10 cellular contexts compared by ENCODE assay signal in genomic region chr3:195802261-195802701, GRCh38. TPM values are rescaled to one million over a fixed set of nuclear protein-coding genes. Genes with fewer than 3 reads are reported as not detected.
A peak's percentile ranks its signal among the peaks of the same experiment; 100 is the strongest.
DNase-seq lines count a peak whose midpoint lies in the region; ATAC-seq and TF ChIP-seq lines count a peak whose summit lies in the region.
"Had no signal": no experiment of that assay in that cellular context is flagged by ENCODE, and none has a peak within 500 bp of the region (broad histone marks: within the 10 kb centered on the region; RNA-seq: fewer than 3 reads in every experiment).

No MANE protein-coding gene starts in this region.

- ATAC-seq in T-helper 17 cell = peak; percentile 93
- ATAC-seq in GM21360 (IDR thresholded peaks at IDR 0.05; ENCODE audit: unreplicated experiment) = no peak
- no peak for ATAC-seq in GM19452 (IDR thresholded peaks at IDR 0.05; ENCODE audit: unreplicated experiment)
- no peak for ATAC-seq in GM18498 (IDR thresholded peaks at IDR 0.05; ENCODE audit: unreplicated experiment)

- no peaks in the 10 kb centered on the region for H3K36me3 ChIP-seq in endodermal cell (ENCODE audit: control insufficient read depth, insufficient read depth, low read length)

- H3K27ac Mint-ChIP-seq in T-helper 17 cell = peak overlapping the region; percentile 60
- H3K27ac Mint-ChIP-seq in endodermal cell = no peak overlapping the region

- H3K9me3 ChIP-seq in T-helper 17 cell (ENCODE audit: control insufficient read depth, low read length, poor library complexity, severe bottlenecking) (no peaks in the 10 kb centered on the region), endodermal cell (ENCODE audit: control insufficient read depth, low read length) (no peaks in the 10 kb centered on the region)

- H3K27me3 Mint-ChIP-seq in T-helper 17 cell (peaks cover 11% of the 10 kb centered on the region), endodermal cell (ENCODE audit: insufficient read depth) (peaks cover 9% of the 10 kb centered on the region)

- H3K36me3 Mint-ChIP-seq in T-helper 17 cell (ENCODE audit: low read depth) = no peaks in the 10 kb centered on the region
- H3K36me3 Mint-ChIP-seq in endodermal cell (ENCODE audit: low read depth) = no peaks in the 10 kb centered on the region

- WGBS in endodermal cell (ENCODE audit: insufficient coverage in 1 of 2, insufficient read length in 1 of 2), 2 experiments = 86 to 88% methylated on average over 12 to 15 of the region's 15 CpGs

- no peaks in the 10 kb centered on the region for H3K9me3 Mint-ChIP-seq in endodermal cell

- no peak overlapping the region for H3K4me3 ChIP-seq in endodermal cell (ENCODE audit: low read length)

- no peaks in the 10 kb centered on the region for H3K27me3 ChIP-seq in endodermal cell (ENCODE audit: control insufficient read depth, insufficient read depth, low read length, poor library complexity, severe bottlenecking)

- in situ Hi-C loops in GM13976 (cut with MboI; ENCODE audit: low sequenced_read_pairs, unreplicated experiment) = no loop called here

- no peak overlapping the region for H3K9ac ChIP-seq in endodermal cell (ENCODE audit: extremely low read depth, low read length, poor library complexity, severe bottlenecking)
- H3K9ac ChIP-seq: parathyroid adenoma had no signal

- H3K4me3 Mint-ChIP-seq in T-helper 17 cell (peak overlapping the region; percentile 61), endodermal cell (no peak overlapping the region)

- H3K27ac ChIP-seq in endodermal cell (ENCODE audit: low read depth, low read length) = no peak overlapping the region
- H3K27ac ChIP-seq: parathyroid adenoma had no signal

- no peak for TF ChIP-seq CTCF in GM13976 (IDR thresholded peaks at IDR 0.05; ENCODE audit: borderline replicate concordance, control extremely low read depth, extremely low read depth, insufficient read depth, missing control alignments)
- no peak for TF ChIP-seq CTCF in endodermal cell (conservative IDR thresholded peaks at IDR 0.05)

- H3K4me1 Mint-ChIP-seq in T-helper 17 cell = peaks cover 46% of the 10 kb centered on the region
- peaks cover 35% of the 10 kb centered on the region for H3K4me1 Mint-ChIP-seq in endodermal cell

- DNase-seq in GM13976 (ENCODE audit: low spot score) = peak; percentile 54
- peak in 1 of 3 donors; percentile 27 for DNase-seq in T-helper 17 cell
- DNase-seq in endodermal cell = peak; percentile 56
- DNase-seq in stimulated activated CD8-positive, alpha-beta memory T cell treated with anti-CD3 and anti-CD28 coated beads, Interleukin-4, amount 100 ng/mL, for 48 hours = peak; percentile 37
- DNase-seq: cortex of kidney, foreskin melanocyte had no signal

- no peaks in the 10 kb centered on the region for H3K4me1 ChIP-seq in endodermal cell (ENCODE audit: control insufficient read depth, insufficient read depth, low read length)
- H3K4me1 ChIP-seq: parathyroid adenoma had no signal

RNA-seq across cellular contexts. Expression of gene MUC4, which starts 9.4 kb away (rescaled TPM):
- not detected for total RNA-seq in T-helper 17 cell
- 1 to 10 TPM in 1 of 2 donors, under 1 TPM in 1; 0.35 to 2.3 TPM for total RNA-seq in endodermal cell
- 0.18 TPM for polyA plus RNA-seq in endodermal cell (2013, experiment 1 of 2)
- polyA plus RNA-seq in endodermal cell (2013, experiment 2 of 2) = 0.08 TPM
